In the genomic region with DNA sequence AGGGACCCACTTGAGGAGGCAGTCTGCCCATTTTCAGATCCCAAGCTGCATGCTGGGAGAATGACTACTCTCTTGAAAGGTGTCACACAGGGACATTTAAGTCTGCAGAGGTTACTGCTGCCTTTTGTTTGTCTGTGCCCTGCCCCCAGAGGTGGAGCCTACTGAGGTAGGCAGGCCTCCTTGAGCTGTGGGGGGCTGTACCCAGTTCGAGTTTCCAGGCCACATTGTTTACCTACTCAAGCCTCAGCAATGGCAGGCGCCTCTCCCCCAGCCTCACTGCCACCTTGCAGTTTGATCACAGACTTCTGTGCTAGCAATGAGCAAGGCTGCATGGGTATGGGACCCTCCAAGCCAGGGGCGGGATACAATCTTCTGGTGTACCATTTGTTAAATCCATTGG, we compare ENCODE assay signal across 5 cellular contexts.
"Had no signal": no experiment of that assay in that cellular context is flagged by ENCODE, and none has a peak within 500 bp of the region (broad histone marks: within the 10 kb centered on the region; RNA-seq: fewer than 3 reads in every experiment).

No MANE protein-coding gene starts in this region.

- H3K27ac Mint-ChIP-seq: GM23338, H9, IgD-negative memory B cell had no signal

- H3K36me3 Mint-ChIP-seq: IgD-negative memory B cell had no signal

- H3K27ac ChIP-seq: HL-60 had no signal

- DNase-seq: H9, HCEC 1CT had no signal

- H3K4me1 Mint-ChIP-seq: GM23338, H9 had no signal

- H3K4me3 Mint-ChIP-seq: GM23338, H9, IgD-negative memory B cell had no signal

- H3K27me3 Mint-ChIP-seq: IgD-negative memory B cell had no signal

- H3K4me3 ChIP-seq: GM23338 had no signal
